8 cellular contexts compared by ENCODE assay signal in the genomic region with DNA sequence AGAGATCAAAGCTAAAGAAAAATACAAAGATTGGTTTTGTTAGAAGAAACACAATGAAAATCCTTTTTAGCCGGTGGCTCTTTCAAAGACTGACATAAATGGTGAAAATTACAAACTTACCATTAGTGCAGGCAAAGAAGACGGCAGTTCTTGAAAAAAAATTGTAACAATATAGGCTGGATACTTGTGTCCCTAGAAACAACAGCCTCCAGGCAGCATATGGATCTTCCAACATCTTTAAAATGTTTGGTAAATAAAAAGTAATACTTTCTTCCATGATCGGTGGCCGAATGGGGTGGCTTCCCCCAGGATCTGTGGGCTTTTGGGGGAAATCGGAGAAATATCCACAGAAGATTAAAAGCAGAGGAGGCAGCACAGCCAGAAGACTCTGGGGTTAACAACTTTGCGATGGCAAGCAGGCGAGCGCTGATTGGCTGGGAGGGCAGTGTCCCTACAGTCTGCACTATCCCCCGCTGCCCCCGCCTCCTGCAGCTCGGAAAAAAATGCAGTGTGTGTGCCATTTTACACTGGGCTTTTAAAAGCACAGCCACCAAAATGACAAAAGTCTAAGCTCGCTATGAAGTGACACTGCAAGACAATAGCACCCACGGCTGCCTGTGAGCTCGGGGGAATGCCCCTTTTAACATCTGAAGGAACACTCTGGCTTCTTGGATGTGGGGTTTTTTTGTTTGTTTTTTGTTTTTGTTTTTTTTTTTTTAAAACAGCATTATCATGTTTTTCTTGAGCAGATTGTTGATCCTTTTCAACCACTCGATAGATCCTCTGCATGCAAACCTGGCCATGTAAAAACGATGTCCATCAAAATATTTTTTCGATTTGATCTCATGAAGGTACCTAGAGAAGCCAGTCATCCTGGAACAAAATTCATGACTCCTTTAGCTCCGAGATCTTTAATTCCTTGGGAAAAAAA. TPM values are rescaled to one million over a fixed set of nuclear protein-coding genes. Genes with fewer than 3 reads are reported as not detected.
DNase-seq lines count a peak whose midpoint lies in the region; ATAC-seq and TF ChIP-seq lines count a peak whose summit lies in the region.

No MANE protein-coding gene starts in this region.

- peak overlapping the region; percentile 48 to 98 for H3K18ac ChIP-seq in mesenchymal stem cell (ENCODE audit: low read depth in 1 of 2, low read length in 2 of 2)

- H3K9me3 ChIP-seq in endodermal cell (ENCODE audit: control insufficient read depth, low read length) (no peaks in the 10 kb centered on the region), mesenchymal stem cell (ENCODE audit: control insufficient read depth, low read length) (no peaks in the 10 kb centered on the region)

- H3K36me3 Mint-ChIP-seq in endodermal cell (ENCODE audit: low read depth): no peaks in the 10 kb centered on the region

- H3K27ac ChIP-seq in endodermal cell (ENCODE audit: low read depth, low read length): peak overlapping the region; percentile 75
- peak overlapping the region; percentile 93 for H3K27ac ChIP-seq in mesenchymal stem cell (ENCODE audit: low read length, poor library complexity, severe bottlenecking)

- no peak overlapping the region for H2AK5ac ChIP-seq in mesenchymal stem cell (ENCODE audit: low read length, severe bottlenecking)

- H4K8ac ChIP-seq in mesenchymal stem cell (ENCODE audit: low read length): no peak overlapping the region

- H3K27ac Mint-ChIP-seq in endodermal cell: no peak overlapping the region

- no peak overlapping the region for H2BK12ac ChIP-seq in mesenchymal stem cell (ENCODE audit: low read length in 2 of 2)

- H2BK5ac ChIP-seq in mesenchymal stem cell (ENCODE audit: low read depth, low read length, poor library complexity, severe bottlenecking): peak overlapping the region; percentile 82

- peak overlapping the region; percentile 99 for H3K4me2 ChIP-seq in mesenchymal stem cell (ENCODE audit: low read length, poor library complexity, severe bottlenecking)

- H3K14ac ChIP-seq in mesenchymal stem cell (ENCODE audit: low read length in 2 of 2): no peak overlapping the region

- H3K9me3 Mint-ChIP-seq in endodermal cell: no peaks in the 10 kb centered on the region

- no peaks in the 10 kb centered on the region for H3K27me3 Mint-ChIP-seq in endodermal cell (ENCODE audit: insufficient read depth)

- ATAC-seq in GM21360 (IDR thresholded peaks at IDR 0.05; ENCODE audit: unreplicated experiment): peak; percentile 89

- no peak overlapping the region for H2BK15ac ChIP-seq in mesenchymal stem cell (ENCODE audit: low read depth, poor library complexity, severe bottlenecking)

- H3K79me1 ChIP-seq in mesenchymal stem cell (replicated peaks; ENCODE audit: low read length, poor library complexity, severe bottlenecking): no peaks in the 10 kb centered on the region

- WGBS in endodermal cell (ENCODE audit: insufficient coverage in 1 of 2, insufficient read length in 1 of 2), 2 experiments: 0% methylated on average over 10 to 18 of the region's 18 CpGs
- 0% methylated on average over 14 of the region's 18 CpGs for WGBS in mesenchymal stem cell

- no peak overlapping the region for H3K4me3 Mint-ChIP-seq in endodermal cell

- H3K4me3 ChIP-seq in endodermal cell (ENCODE audit: low read length): peak overlapping the region; percentile 87
- peak overlapping the region; percentile 52 to 88 for H3K4me3 ChIP-seq in mesenchymal stem cell (ENCODE audit: insufficient read depth in 1 of 2, low read depth in 1 of 2, low read length in 2 of 2)

- H3K4ac ChIP-seq in mesenchymal stem cell (ENCODE audit: low read depth in 1 of 2, low read length in 2 of 2): peak overlapping the region in 1 of 2 experiments; percentile 98

- no peaks in the 10 kb centered on the region for H3K36me3 ChIP-seq in endodermal cell (ENCODE audit: control insufficient read depth, insufficient read depth, low read length)
- H3K36me3 ChIP-seq in mesenchymal stem cell (ENCODE audit: control insufficient read depth in 1 of 2, insufficient read depth in 2 of 2, low read depth in 1 of 2, low read length in 2 of 2): no peaks in the 10 kb centered on the region

- DNase-seq in COLO668 (lab: John Stamatoyannopoulos, UW; ENCODE audit: unreplicated experiment) (peak; percentile 83), HT-29 (ENCODE audit: low spot score) (peak; percentile 80), endodermal cell (peak; percentile 96), mesenchymal stem cell (peak; percentile 93)
- peak; percentile 70 for DNase-seq in NK-92 treated with Interleukin-12 subunit alpha and Interleukin-12 subunit beta, amount 100 ng/mL, for 24 hours (lab: John Stamatoyannopoulos, UW)
- peak; percentile 79 to 86 for DNase-seq in activated CD8-positive, alpha-beta memory T cell treated with anti-CD3 and anti-CD28 coated beads for 4 hours (ENCODE audit: low read depth in 2 of 2)
- peak; percentile 78 for DNase-seq in stimulated activated CD8-positive, alpha-beta memory T cell treated with anti-CD3 and anti-CD28 coated beads, Interleukin-12 subunit alpha, Interleukin-12 subunit beta, amount 100 ng/mL, for 24 hours (ENCODE audit: extremely low read depth)

- no peaks in the 10 kb centered on the region for H3K4me1 ChIP-seq in endodermal cell (ENCODE audit: control insufficient read depth, insufficient read depth, low read length)
- peaks cover 2% of the 10 kb centered on the region for H3K4me1 ChIP-seq in mesenchymal stem cell (ENCODE audit: control insufficient read depth, insufficient read depth, low read depth, low read length)

- peak overlapping the region; percentile 63 for H2AFZ ChIP-seq in mesenchymal stem cell (ENCODE audit: low read depth, low read length)

- no peak for TF ChIP-seq CTCF in endodermal cell (conservative IDR thresholded peaks at IDR 0.05)

- H3K4me1 Mint-ChIP-seq in endodermal cell: peaks cover 3% of the 10 kb centered on the region

- H3K27me3 ChIP-seq in endodermal cell (ENCODE audit: control insufficient read depth, insufficient read depth, low read length, poor library complexity, severe bottlenecking): no peaks in the 10 kb centered on the region
- H3K27me3 ChIP-seq in mesenchymal stem cell (ENCODE audit: control insufficient read depth in 1 of 2, insufficient read depth in 1 of 2, low read length in 2 of 2): no peaks in the 10 kb centered on the region

- no peak overlapping the region for H4K91ac ChIP-seq in mesenchymal stem cell (ENCODE audit: low read length)

- H3K23ac ChIP-seq in mesenchymal stem cell (ENCODE audit: low read length in 2 of 2): no peak overlapping the region

- H3K9ac ChIP-seq in endodermal cell (ENCODE audit: extremely low read depth, low read length, poor library complexity, severe bottlenecking): peak overlapping the region; percentile 69
- H3K9ac ChIP-seq in mesenchymal stem cell (ENCODE audit: low read length): peak overlapping the region; percentile 95

- no peak overlapping the region for H2BK120ac ChIP-seq in mesenchymal stem cell (ENCODE audit: low read depth, low read length)

RNA-seq across cellular contexts. Expression of a gene that starts 31.7 kb away (rescaled TPM):
- 68.2 and 94.9 TPM in 2 replicates for total RNA-seq in HT-29 (2014; rRNA removed; shearing (Covaris generic))
- 10 to 100 TPM; 27.9 to 40.3 TPM for total RNA-seq in endodermal cell
- polyA plus RNA-seq in endodermal cell (2013, experiment 1 of 2): 32.5 TPM
- polyA plus RNA-seq in endodermal cell (2013, experiment 2 of 2): 32.7 TPM
- polyA plus RNA-seq in mesenchymal stem cell (2013, experiment 1 of 2): 13.3 TPM
- 13.9 TPM for polyA plus RNA-seq in mesenchymal stem cell (2013, experiment 2 of 2)

Comparison
In these comparisons a context has a peak if more than half of its experiments do, and no peak if none do; other contexts are left out.
1. Peak in every context shown above with its lines: DNase-seq, ATAC-seq, H3K4me3 ChIP-seq and H3K27ac ChIP-seq.